Comparison of ENCODE assay signal across 17 cellular contexts in the genomic region with DNA sequence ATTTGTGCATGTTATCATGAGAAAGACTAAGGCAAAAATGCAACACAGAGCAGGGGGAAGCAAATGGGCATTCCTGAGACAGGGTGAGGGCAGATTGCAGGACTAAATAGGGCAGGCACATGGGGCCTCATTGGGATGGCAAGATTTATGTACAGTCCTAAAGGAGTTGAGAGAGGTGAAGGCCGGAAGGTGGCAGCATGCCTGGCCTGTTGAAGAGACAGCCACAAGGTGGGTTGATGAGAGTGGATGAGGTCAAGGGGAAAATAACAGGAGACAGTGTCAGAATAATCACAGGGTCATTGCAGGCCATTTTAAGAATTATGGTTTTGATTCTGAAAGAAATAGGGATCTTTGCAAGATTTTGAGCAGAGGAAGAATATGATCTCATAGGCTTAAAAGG. TPM values are rescaled to one million over a fixed set of nuclear protein-coding genes. Genes with fewer than 3 reads are reported as not detected.
"Had no signal": no experiment of that assay in that cellular context is flagged by ENCODE, and none has a peak within 500 bp of the region (broad histone marks: within the 10 kb centered on the region; RNA-seq: fewer than 3 reads in every experiment).

No MANE protein-coding gene starts in this region.

- H3K4me1 ChIP-seq: suprapubic skin had no signal

- H3K4me3 Mint-ChIP-seq: activated T-cell treated with anti-CD3 and anti-CD28 coated beads, Interleukin-2, amount 50 U/mL, for 24 hours; mesothelial cell of epicardium; neural crest cell; type B pancreatic cell had no signal

- H3K36me3 ChIP-seq: suprapubic skin had no signal

- H3K9me3 ChIP-seq: body of pancreas, suprapubic skin had no signal

- H3K27me3 ChIP-seq: body of pancreas, suprapubic skin had no signal

- H3K27ac ChIP-seq: body of pancreas, epithelial cell of prostate, suprapubic skin had no signal

- H3K9me3 Mint-ChIP-seq: activated naive CD4-positive, alpha-beta T cell treated with anti-CD3 and anti-CD28 coated beads, Interleukin-2, amount 50 U/mL, for 72 hours; activated T-cell treated with anti-CD3 and anti-CD28 coated beads, Interleukin-2, amount 50 U/mL, for 24 hours; mesothelial cell of epicardium; neural crest cell; type B pancreatic cell had no signal

- H3K36me3 Mint-ChIP-seq: activated naive CD4-positive, alpha-beta T cell treated with anti-CD3 and anti-CD28 coated beads, Interleukin-2, amount 50 U/mL, for 72 hours; mesothelial cell of epicardium; type B pancreatic cell had no signal

- DNase-seq: activated CD4-positive, alpha-beta T cell treated with anti-CD3 and anti-CD28 coated beads, Interleukin-2, amount 50 U/mL, for 1 hour; activated effector memory CD4-positive, alpha-beta T cell treated with anti-CD3 and anti-CD28 coated beads, Interleukin-2, amount 50 U/mL, for 16 hours; activated T-cell treated with anti-CD3 and anti-CD28 coated beads, Interleukin-2, amount 50 U/mL, for 24 hours; amniotic stem cell; body of pancreas; effector memory CD4-positive, alpha-beta T cell; stimulated activated CD4-positive, alpha-beta T cell treated with anti-CD3 and anti-CD28 coated beads, Interleukin-2, amount 100 ng/mL, for 48 hours; stimulated activated naive CD4-positive, alpha-beta T cell treated with Interleukin-2 at 50 U/mL for 16 hours had no signal

- H3K27ac Mint-ChIP-seq: activated naive CD4-positive, alpha-beta T cell treated with anti-CD3 and anti-CD28 coated beads, Interleukin-2, amount 50 U/mL, for 72 hours; activated T-cell treated with anti-CD3 and anti-CD28 coated beads, Interleukin-2, amount 50 U/mL, for 24 hours; mesothelial cell of epicardium; type B pancreatic cell had no signal

- ATAC-seq: activated naive CD4-positive, alpha-beta T cell treated with anti-CD3 and anti-CD28 coated beads, Interleukin-2, amount 50 U/mL, for 72 hours; body of pancreas had no signal

- H3K4me3 ChIP-seq: body of pancreas, suprapubic skin had no signal

- H3K4me1 Mint-ChIP-seq: mesothelial cell of epicardium had no signal

RNA-seq across cellular contexts. Expression of a gene that starts 21.0 kb away (rescaled TPM):
- total RNA-seq: lower leg skin, mesothelial cell of epicardium, myocyte, neural crest cell, osteocyte had no signal
